1 cellular context compared by ENCODE assay signal in genomic region chrX:114581528-114582263, GRCh38.
TF ChIP-seq lines count a peak whose summit lies in the region.

No MANE protein-coding gene starts in this region.

TF ChIP-seq in A549, 52 proteins besides CTCF, POLR2A, EP300 and RAD21 (continued from another document):
- TF ChIP-seq, protein P1, sequence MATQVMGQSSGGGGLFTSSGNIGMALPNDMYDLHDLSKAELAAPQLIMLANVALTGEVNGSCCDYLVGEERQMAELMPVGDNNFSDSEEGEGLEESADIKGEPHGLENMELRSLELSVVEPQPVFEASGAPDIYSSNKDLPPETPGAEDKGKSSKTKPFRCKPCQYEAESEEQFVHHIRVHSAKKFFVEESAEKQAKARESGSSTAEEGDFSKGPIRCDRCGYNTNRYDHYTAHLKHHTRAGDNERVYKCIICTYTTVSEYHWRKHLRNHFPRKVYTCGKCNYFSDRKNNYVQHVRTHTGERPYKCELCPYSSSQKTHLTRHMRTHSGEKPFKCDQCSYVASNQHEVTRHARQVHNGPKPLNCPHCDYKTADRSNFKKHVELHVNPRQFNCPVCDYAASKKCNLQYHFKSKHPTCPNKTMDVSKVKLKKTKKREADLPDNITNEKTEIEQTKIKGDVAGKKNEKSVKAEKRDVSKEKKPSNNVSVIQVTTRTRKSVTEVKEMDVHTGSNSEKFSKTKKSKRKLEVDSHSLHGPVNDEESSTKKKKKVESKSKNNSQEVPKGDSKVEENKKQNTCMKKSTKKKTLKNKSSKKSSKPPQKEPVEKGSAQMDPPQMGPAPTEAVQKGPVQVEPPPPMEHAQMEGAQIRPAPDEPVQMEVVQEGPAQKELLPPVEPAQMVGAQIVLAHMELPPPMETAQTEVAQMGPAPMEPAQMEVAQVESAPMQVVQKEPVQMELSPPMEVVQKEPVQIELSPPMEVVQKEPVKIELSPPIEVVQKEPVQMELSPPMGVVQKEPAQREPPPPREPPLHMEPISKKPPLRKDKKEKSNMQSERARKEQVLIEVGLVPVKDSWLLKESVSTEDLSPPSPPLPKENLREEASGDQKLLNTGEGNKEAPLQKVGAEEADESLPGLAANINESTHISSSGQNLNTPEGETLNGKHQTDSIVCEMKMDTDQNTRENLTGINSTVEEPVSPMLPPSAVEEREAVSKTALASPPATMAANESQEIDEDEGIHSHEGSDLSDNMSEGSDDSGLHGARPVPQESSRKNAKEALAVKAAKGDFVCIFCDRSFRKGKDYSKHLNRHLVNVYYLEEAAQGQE (IDR thresholded peaks at IDR 0.05), result no peak
TF ChIP-seq in A549: peak in this region for 0.
